ENCODE assay signal across 2 cellular contexts in the genomic region with DNA sequence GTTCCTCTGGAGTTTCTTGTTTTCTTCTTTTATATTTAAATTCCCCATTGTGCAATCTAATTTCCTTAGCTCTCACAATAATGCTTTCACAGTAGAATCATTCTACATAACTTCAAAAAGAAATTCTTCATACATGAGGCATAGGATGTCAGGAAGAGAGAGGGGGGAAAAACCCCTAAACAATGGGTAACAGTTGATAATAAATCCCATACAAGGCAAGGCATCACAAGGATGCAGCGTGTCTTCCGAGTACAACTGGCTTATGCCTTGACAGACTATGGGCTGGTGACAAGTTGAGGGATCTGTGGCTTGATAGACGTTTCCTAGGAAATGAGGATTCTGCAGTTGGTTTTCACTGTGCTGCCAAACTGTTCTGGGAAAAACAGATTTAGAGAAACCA.
A peak's percentile ranks its signal among the peaks of the same experiment; 100 is the strongest.
TF ChIP-seq lines count a peak whose summit lies in the region.

No MANE protein-coding gene starts in this region.

TF ChIP-seq in IMR-90, 13 proteins besides CTCF, POLR2A, EP300 and RAD21:
- TF ChIP-seq CEBPB (IDR thresholded peaks at IDR 0.05; ENCODE audit: low read depth, low read length), result peak; percentile 91
- TF ChIP-seq MAZ (IDR thresholded peaks at IDR 0.05; ENCODE audit: borderline replicate concordance, low read depth, low read length), result no peak
- TF ChIP-seq, protein P1, sequence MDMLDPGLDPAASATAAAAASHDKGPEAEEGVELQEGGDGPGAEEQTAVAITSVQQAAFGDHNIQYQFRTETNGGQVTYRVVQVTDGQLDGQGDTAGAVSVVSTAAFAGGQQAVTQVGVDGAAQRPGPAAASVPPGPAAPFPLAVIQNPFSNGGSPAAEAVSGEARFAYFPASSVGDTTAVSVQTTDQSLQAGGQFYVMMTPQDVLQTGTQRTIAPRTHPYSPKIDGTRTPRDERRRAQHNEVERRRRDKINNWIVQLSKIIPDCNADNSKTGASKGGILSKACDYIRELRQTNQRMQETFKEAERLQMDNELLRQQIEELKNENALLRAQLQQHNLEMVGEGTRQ (IDR thresholded peaks at IDR 0.05; ENCODE audit: low read depth, low read length), result no peak

TF ChIP-seq in H1, 55 proteins besides CTCF, POLR2A, EP300 and RAD21:
- TF ChIP-seq RBBP5 (IDR thresholded peaks at IDR 0.05; ENCODE audit: borderline replicate concordance, low read depth, low read length), result no peak
- TF ChIP-seq YY1 (IDR thresholded peaks at IDR 0.05; ENCODE audit: low read depth, low read length), result no peak
- TF ChIP-seq POU5F1 (IDR thresholded peaks at IDR 0.05; ENCODE audit: low read depth, low read length), result no peak
- TF ChIP-seq EZH2 (IDR thresholded peaks at IDR 0.05; ENCODE audit: low read depth, low read length, severe bottlenecking), result no peak
- TF ChIP-seq CREB1 (IDR thresholded peaks at IDR 0.05), result no peak
- no peak for TF ChIP-seq SIN3A (conservative IDR thresholded peaks at IDR 0.05 in 1 of 2, IDR thresholded peaks at IDR 0.05 in 1 of 2; ENCODE audit: low read depth in 1 of 2, low read length in 2 of 2)
- TF ChIP-seq RXRA (IDR thresholded peaks at IDR 0.05; ENCODE audit: insufficient read depth, low read depth, low read length), result no peak
- TF ChIP-seq, protein P1 (IDR thresholded peaks at IDR 0.05; ENCODE audit: low read length), result no peak
- TF ChIP-seq, protein P2, sequence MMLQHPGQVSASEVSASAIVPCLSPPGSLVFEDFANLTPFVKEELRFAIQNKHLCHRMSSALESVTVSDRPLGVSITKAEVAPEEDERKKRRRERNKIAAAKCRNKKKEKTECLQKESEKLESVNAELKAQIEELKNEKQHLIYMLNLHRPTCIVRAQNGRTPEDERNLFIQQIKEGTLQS (IDR thresholded peaks at IDR 0.05; ENCODE audit: insufficient read depth, low read depth, low read length), result no peak
- TF ChIP-seq, protein P3, sequence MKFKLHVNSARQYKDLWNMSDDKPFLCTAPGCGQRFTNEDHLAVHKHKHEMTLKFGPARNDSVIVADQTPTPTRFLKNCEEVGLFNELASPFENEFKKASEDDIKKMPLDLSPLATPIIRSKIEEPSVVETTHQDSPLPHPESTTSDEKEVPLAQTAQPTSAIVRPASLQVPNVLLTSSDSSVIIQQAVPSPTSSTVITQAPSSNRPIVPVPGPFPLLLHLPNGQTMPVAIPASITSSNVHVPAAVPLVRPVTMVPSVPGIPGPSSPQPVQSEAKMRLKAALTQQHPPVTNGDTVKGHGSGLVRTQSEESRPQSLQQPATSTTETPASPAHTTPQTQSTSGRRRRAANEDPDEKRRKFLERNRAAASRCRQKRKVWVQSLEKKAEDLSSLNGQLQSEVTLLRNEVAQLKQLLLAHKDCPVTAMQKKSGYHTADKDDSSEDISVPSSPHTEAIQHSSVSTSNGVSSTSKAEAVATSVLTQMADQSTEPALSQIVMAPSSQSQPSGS (IDR thresholded peaks at IDR 0.05; ENCODE audit: low read length), result no peak
- TF ChIP-seq NRF1 (IDR thresholded peaks at IDR 0.05; ENCODE audit: low read depth, low read length), result no peak
- TF ChIP-seq TEAD4 (IDR thresholded peaks at IDR 0.05; ENCODE audit: low read depth, low read length), result no peak
- no peak for TF ChIP-seq ASH2L (IDR thresholded peaks at IDR 0.05; ENCODE audit: low read length)
- TF ChIP-seq POLR2AphosphoS5 (IDR thresholded peaks at IDR 0.05; ENCODE audit: low read depth, low read length), result no peak
